Comparison of ENCODE assay signal across 8 cellular contexts in the genomic region with DNA sequence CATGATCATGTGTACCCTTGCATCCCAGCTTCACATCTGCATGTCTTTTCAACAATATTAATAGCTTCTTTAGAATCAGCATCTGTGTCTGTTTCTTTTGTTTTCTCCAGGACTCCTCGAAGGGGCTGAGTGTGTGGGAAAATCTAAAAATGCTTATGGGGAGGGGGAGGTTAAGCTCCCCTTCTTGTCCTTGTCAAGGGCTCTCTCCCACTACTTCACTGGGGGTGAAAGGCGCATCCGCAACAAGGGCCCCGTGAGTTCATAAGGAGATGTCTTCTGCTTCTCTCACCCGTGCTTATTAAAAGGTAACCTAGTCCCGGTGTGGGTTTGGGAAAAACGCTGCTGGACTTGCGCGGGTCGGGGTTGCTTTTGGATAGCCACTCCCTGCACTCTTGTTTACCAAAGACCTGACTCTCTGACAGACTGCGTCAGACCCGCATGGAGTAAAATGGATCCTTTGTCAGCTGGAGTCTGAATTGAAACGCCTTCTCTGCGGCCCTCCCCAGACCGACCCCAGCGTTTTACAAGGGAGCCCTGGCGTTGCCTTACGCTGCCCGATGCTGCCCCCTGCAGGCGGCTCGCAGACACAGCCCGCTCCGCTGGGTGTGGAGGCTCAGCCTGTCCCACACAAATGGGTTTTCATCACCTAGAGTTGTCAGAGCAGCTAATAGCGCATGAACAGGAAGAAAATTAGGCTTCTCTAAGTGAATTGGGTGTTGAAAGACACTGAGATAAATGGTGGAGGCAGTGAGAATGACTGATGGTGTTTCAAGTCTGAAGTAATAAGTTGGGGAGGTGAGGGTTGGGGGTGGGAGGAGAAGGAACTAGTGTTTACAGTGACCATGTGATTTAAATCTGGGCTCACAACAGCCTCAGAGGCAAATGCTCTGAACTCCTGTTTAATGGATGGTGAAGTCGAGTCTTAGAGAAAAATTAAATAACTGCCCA. TPM values are rescaled to one million over a fixed set of nuclear protein-coding genes. Genes with fewer than 3 reads are reported as not detected.
DNase-seq lines count a peak whose midpoint lies in the region; ATAC-seq and TF ChIP-seq lines count a peak whose summit lies in the region.

No MANE protein-coding gene starts in this region.

- ATAC-seq in HG02571 (IDR thresholded peaks at IDR 0.05; ENCODE audit: unreplicated experiment) (peak; percentile 64), Right ventricle myocardium superior (ENCODE audit: poor library complexity) (peak; percentile 98)

- peak overlapping the region; percentile 53 for H3K4me3 Mint-ChIP-seq in activated naive CD8-positive, alpha-beta T cell
- H3K4me3 Mint-ChIP-seq in type B pancreatic cell = peak overlapping the region; percentile 85

- peaks cover 41% of the 10 kb centered on the region for H3K4me1 Mint-ChIP-seq in activated naive CD8-positive, alpha-beta T cell (ENCODE audit: low read depth)
- H3K4me1 Mint-ChIP-seq in type B pancreatic cell (ENCODE audit: unreplicated experiment) = peaks cover 11% of the 10 kb centered on the region

- H3K27me3 Mint-ChIP-seq in activated naive CD8-positive, alpha-beta T cell = no peaks in the 10 kb centered on the region
- peaks cover 31% of the 10 kb centered on the region for H3K27me3 Mint-ChIP-seq in type B pancreatic cell

- no peaks in the 10 kb centered on the region for H3K9me3 Mint-ChIP-seq in activated naive CD8-positive, alpha-beta T cell (ENCODE audit: low read depth)
- H3K9me3 Mint-ChIP-seq in type B pancreatic cell = peaks cover 14% of the 10 kb centered on the region

- intact Hi-C loops in Right ventricle myocardium superior (cut with DNase I) = loop anchor here (2.0 to 5.0 kb wide), 2 partner anchors 35 to 104 kb away; no protein-coding TSS in a partner anchor

- H3K36me3 Mint-ChIP-seq in activated naive CD8-positive, alpha-beta T cell = no peaks in the 10 kb centered on the region
- no peaks in the 10 kb centered on the region for H3K36me3 Mint-ChIP-seq in type B pancreatic cell

- DNase-seq in GF-D8 (lab: John Stamatoyannopoulos, UW) (peak; percentile 17), NCI-H1092 (lab: John Stamatoyannopoulos, UW) (peak; percentile 87), SKM-1 treated with dmso at 0.1 percent for 144 hours (lab: John Stamatoyannopoulos, UW; ENCODE audit: unreplicated experiment) (peak; percentile 83), Right ventricle myocardium superior (peak; percentile 92), pons (ENCODE audit: low spot score) (peak; percentile 85), type B pancreatic cell (ENCODE audit: extremely low spot score, unreplicated experiment) (peak; percentile 93)

- H3K27ac Mint-ChIP-seq in activated naive CD8-positive, alpha-beta T cell = peak overlapping the region; percentile 81
- H3K27ac Mint-ChIP-seq in type B pancreatic cell = peak overlapping the region; percentile 85

- peak; percentile 98 for TF ChIP-seq CTCF in type B pancreatic cell (conservative IDR thresholded peaks at IDR 0.05)

RNA-seq across cellular contexts. Expression of gene IER5, which starts 53.9 kb away (rescaled TPM):
- total RNA-seq in Right ventricle myocardium superior (15.1 TPM), type B pancreatic cell (ENCODE audit: low replicate concordance) (16.6 and 27.7 TPM in 2 replicates)

Comparison
In these comparisons a context has a peak if more than half of its experiments do, and no peak if none do; other contexts are left out.
1. Peak in every context shown above with its lines: DNase-seq and ATAC-seq.
2. DNase-seq: peak in every context shown above with its lines; median percentile 93 in type B pancreatic cell; 92 in Right ventricle myocardium superior; 87 in NCI-H1092; 85 in pons; 83 in SKM-1 treated with dmso at 0.1 percent for 144 hours; 17 in GF-D8.